ENCODE assay signal across 14 cellular contexts in the genomic region with DNA sequence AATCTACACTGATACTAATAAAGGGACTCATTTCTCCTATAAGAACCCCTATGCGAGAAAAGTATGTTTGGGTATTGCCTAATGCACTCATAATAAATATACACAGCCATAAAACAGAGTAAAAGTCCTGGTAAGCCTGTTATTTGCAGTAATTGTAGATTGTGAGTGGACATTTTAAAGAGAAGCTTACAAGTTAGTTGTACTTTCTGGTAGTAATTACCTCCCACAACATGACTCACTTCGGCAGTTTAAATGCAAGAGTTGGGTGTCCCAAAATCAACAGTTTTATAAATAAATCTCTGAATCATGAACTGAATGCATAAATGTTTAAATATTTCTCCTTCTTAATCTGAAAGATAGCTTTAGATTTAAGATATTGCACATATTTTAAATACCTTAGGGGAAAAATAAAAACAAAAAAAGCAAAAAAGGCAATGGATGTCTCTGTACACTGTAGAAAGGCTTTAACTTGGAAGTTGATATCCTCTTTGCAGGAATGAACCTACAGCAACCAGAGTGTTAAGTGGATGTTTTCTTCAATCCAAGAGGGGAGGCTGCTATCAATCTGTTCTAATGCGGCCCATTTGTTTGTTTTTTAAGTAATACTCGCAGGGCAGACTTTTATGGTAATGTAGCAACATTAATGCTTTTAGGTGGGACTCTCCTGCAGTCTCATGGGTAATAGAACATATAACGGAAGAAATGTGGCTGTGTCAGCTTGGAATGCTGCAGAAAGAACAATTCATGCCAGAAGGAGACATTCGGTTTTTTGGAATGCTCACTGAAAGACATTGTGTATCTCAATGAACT. TPM values are rescaled to one million over a fixed set of nuclear protein-coding genes. Genes with fewer than 3 reads are reported as not detected.
DNase-seq lines count a peak whose midpoint lies in the region; ATAC-seq and TF ChIP-seq lines count a peak whose summit lies in the region.
"Had no signal": no experiment of that assay in that cellular context is flagged by ENCODE, and none has a peak within 500 bp of the region (broad histone marks: within the 10 kb centered on the region; RNA-seq: fewer than 3 reads in every experiment).

No MANE protein-coding gene starts in this region.

- H2AFZ ChIP-seq in GM23338 (peak overlapping the region; percentile 48; the same call in 1 of the 2 replicates), OCI-LY7 (ENCODE audit: low read length) (no peak overlapping the region)

- no peaks in the 10 kb centered on the region for H3F3A ChIP-seq in GM23338 (replicated peaks; ENCODE audit: low read depth)

- H3K4me1 Mint-ChIP-seq in GM23338: no peaks in the 10 kb centered on the region
- H3K4me1 Mint-ChIP-seq in activated CD8-positive, alpha-beta memory T cell treated with anti-CD3 and anti-CD28 coated beads, Interleukin-2, amount 10 ng/mL, durations not matched to agents 7 days and 5 days: no peaks in the 10 kb centered on the region
- H3K4me1 Mint-ChIP-seq: activated naive CD8-positive, alpha-beta T cell treated with anti-CD3 and anti-CD28 coated beads, Interleukin-2, amount 10 ng/mL, durations not matched to agents 7 days and 5 days had no signal

- H3K36me3 ChIP-seq in GM23338 (ENCODE audit: insufficient read depth) (no peaks in the 10 kb centered on the region), right atrium auricular region (no peaks in the 10 kb centered on the region), OCI-LY7 (ENCODE audit: insufficient read depth, low read length) (no peaks in the 10 kb centered on the region), colonic mucosa (no peaks in the 10 kb centered on the region)
- H3K36me3 ChIP-seq: right lobe of liver had no signal

- H3K27ac ChIP-seq in GM23338 (ENCODE audit: low read depth) (no peak overlapping the region), right atrium auricular region (peak overlapping the region; percentile 4 to 34), OCI-LY7 (ENCODE audit: low read depth, low read length, poor library complexity, severe bottlenecking) (no peak overlapping the region), colonic mucosa (no peak overlapping the region)
- H3K27ac ChIP-seq: KMS-11, right lobe of liver had no signal

- CTCF ChIA-PET in activated CD8-positive, alpha-beta memory T cell treated with anti-CD3 and anti-CD28 coated beads, Interleukin-2, amount 10 ng/mL, durations not matched to agents 7 days and 5 days (lab: Charles Lee): no interaction called here
- CTCF ChIA-PET in OCI-LY7 (lab: Charles Lee; ENCODE audit: unreplicated experiment): no interaction called here

- POLR2A ChIA-PET in OCI-LY7 (lab: Charles Lee): no interaction called here

- no peaks in the 10 kb centered on the region for H3K79me2 ChIP-seq in GM23338 (replicated peaks; ENCODE audit: insufficient read depth)
- no peaks in the 10 kb centered on the region for H3K79me2 ChIP-seq in OCI-LY7 (ENCODE audit: insufficient read depth, low read depth, low read length)

- H3K27me3 ChIP-seq in GM23338 (ENCODE audit: insufficient read depth) (no peaks in the 10 kb centered on the region), right atrium auricular region (no peaks in the 10 kb centered on the region), colonic mucosa (no peaks in the 10 kb centered on the region)
- H3K27me3 ChIP-seq: right lobe of liver had no signal

- H3K4me3 ChIP-seq in GM23338 (no peak overlapping the region), right atrium auricular region (peak overlapping the region in 1 of 2 donors; percentile 1), OCI-LY7 (ENCODE audit: low read depth, low read length, poor library complexity, severe bottlenecking) (no peak overlapping the region), colonic mucosa (no peak overlapping the region)
- H3K4me3 ChIP-seq: right lobe of liver had no signal

- no peaks in the 10 kb centered on the region for H4K20me1 ChIP-seq in GM23338 (replicated peaks; ENCODE audit: insufficient read depth)
- no peaks in the 10 kb centered on the region for H4K20me1 ChIP-seq in OCI-LY7 (ENCODE audit: insufficient read depth, low read length)

- H3K9me2 ChIP-seq in GM23338 (ENCODE audit: insufficient read depth) (no peaks in the 10 kb centered on the region), OCI-LY7 (ENCODE audit: insufficient read depth, low read length) (no peaks in the 10 kb centered on the region)

- no peak overlapping the region for H3K4me3 Mint-ChIP-seq in GM23338
- H3K4me3 Mint-ChIP-seq in activated CD8-positive, alpha-beta memory T cell treated with anti-CD3 and anti-CD28 coated beads, Interleukin-2, amount 10 ng/mL, durations not matched to agents 7 days and 5 days: no peak overlapping the region
- H3K4me3 Mint-ChIP-seq: activated naive CD8-positive, alpha-beta T cell treated with anti-CD3 and anti-CD28 coated beads, Interleukin-2, amount 10 ng/mL, durations not matched to agents 7 days and 5 days had no signal

- H3K27me3 Mint-ChIP-seq in GM23338 (ENCODE audit: insufficient read depth, low read depth, poor library complexity): no peaks in the 10 kb centered on the region
- H3K27me3 Mint-ChIP-seq in activated CD8-positive, alpha-beta memory T cell treated with anti-CD3 and anti-CD28 coated beads, Interleukin-2, amount 10 ng/mL, durations not matched to agents 7 days and 5 days: peaks cover 9% of the 10 kb centered on the region

- H3K9me3 Mint-ChIP-seq in GM23338: no peaks in the 10 kb centered on the region; the same call in 2 of the 3 replicates
- H3K9me3 Mint-ChIP-seq in activated CD8-positive, alpha-beta memory T cell treated with anti-CD3 and anti-CD28 coated beads, Interleukin-2, amount 10 ng/mL, durations not matched to agents 7 days and 5 days (ENCODE audit: low read depth): no peaks in the 10 kb centered on the region

- ATAC-seq in GM23338: no peak
- ATAC-seq in activated CD8-positive, alpha-beta memory T cell treated with anti-CD3 and anti-CD28 coated beads, Interleukin-2, amount 10 ng/mL, durations not matched to agents 7 days and 5 days: no peak
- ATAC-seq: right lobe of liver had no signal

- DNase-seq in GM23338 (ENCODE audit: low spot score): no peak
- DNase-seq in amniotic stem cell (lab: John Stamatoyannopoulos, UW): peak; percentile 49
- DNase-seq in right atrium auricular region (ENCODE audit: low spot score): no peak
- peak; percentile 77 for DNase-seq in stromal cell of bone marrow (ENCODE audit: low read depth)
- DNase-seq in activated CD8-positive, alpha-beta memory T cell treated with anti-CD3 and anti-CD28 coated beads, Interleukin-2, amount 10 ng/mL, durations not matched to agents 7 days and 5 days: no peak
- no peak for DNase-seq in OCI-LY7 (ENCODE audit: low spot score)
- DNase-seq in SHP77 (lab: John Stamatoyannopoulos, UW): no peak
- DNase-seq in colonic mucosa: no peak
- DNase-seq: activated CD4-positive, alpha-beta T cell treated with anti-CD3 and anti-CD28 coated beads, Interleukin-2, amount 50 U/mL, for 48 hours; activated naive CD8-positive, alpha-beta T cell treated with anti-CD3 and anti-CD28 coated beads, Interleukin-2, amount 10 ng/mL, durations not matched to agents 7 days and 5 days; DMS153; NCI-H526 treated with DMSO at 0.1 percent for 48 hours; right lobe of liver had no signal

- intact Hi-C loops in OCI-LY7 (cut with micrococcal nuclease; ENCODE audit: unreplicated experiment): no loop called here
- intact Hi-C loops in colonic mucosa (cut with DNase I): no loop called here

- BruUV-seq in OCI-LY7 (replicated peaks; lab: Mats Ljungman, UMichigan): no TSS peak

- H3K4me1 ChIP-seq in GM23338 (ENCODE audit: insufficient read depth) (no peaks in the 10 kb centered on the region), right atrium auricular region (peaks cover 0 to 23% of the 10 kb centered on the region in 2 donors), OCI-LY7 (ENCODE audit: insufficient read depth, low read length, poor library complexity, severe bottlenecking) (no peaks in the 10 kb centered on the region), colonic mucosa (no peaks in the 10 kb centered on the region)
- H3K4me1 ChIP-seq: right lobe of liver had no signal

- TF ChIP-seq CTCF in GM23338 (conservative IDR thresholded peaks at IDR 0.05; ENCODE audit: low read depth in 2 of 2): no peak
- TF ChIP-seq CTCF in right atrium auricular region (IDR thresholded peaks at IDR 0.05): no peak
- no peak for TF ChIP-seq CTCF in OCI-LY7 (conservative IDR thresholded peaks at IDR 0.05; ENCODE audit: low read length)
- TF ChIP-seq CTCF in colonic mucosa (IDR thresholded peaks at IDR 0.05): no peak

- no peak overlapping the region for H3K4me2 ChIP-seq in GM23338
- H3K4me2 ChIP-seq in OCI-LY7 (ENCODE audit: low read length): no peak overlapping the region
- H3K4me2 ChIP-seq: KMS-11 had no signal

- H3K9me3 ChIP-seq in right atrium auricular region (no peaks in the 10 kb centered on the region), OCI-LY7 (ENCODE audit: low read length) (no peaks in the 10 kb centered on the region), colonic mucosa (no peaks in the 10 kb centered on the region)
- H3K9me3 ChIP-seq: right lobe of liver had no signal

- H3K9ac ChIP-seq in colonic mucosa (ENCODE audit: low read depth in 2 of 2, low read length in 2 of 2): no peak overlapping the region
- H3K9ac ChIP-seq: KMS-11 had no signal

- no peaks in the 10 kb centered on the region for H3K36me3 Mint-ChIP-seq in GM23338 (ENCODE audit: low read depth)
- no peaks in the 10 kb centered on the region for H3K36me3 Mint-ChIP-seq in activated CD8-positive, alpha-beta memory T cell treated with anti-CD3 and anti-CD28 coated beads, Interleukin-2, amount 10 ng/mL, durations not matched to agents 7 days and 5 days
- H3K36me3 Mint-ChIP-seq: activated naive CD8-positive, alpha-beta T cell treated with anti-CD3 and anti-CD28 coated beads, Interleukin-2, amount 10 ng/mL, durations not matched to agents 7 days and 5 days had no signal

- no peak overlapping the region for H3K27ac Mint-ChIP-seq in GM23338
- no peak overlapping the region for H3K27ac Mint-ChIP-seq in activated CD8-positive, alpha-beta memory T cell treated with anti-CD3 and anti-CD28 coated beads, Interleukin-2, amount 10 ng/mL, durations not matched to agents 7 days and 5 days
- H3K27ac Mint-ChIP-seq: activated naive CD8-positive, alpha-beta T cell treated with anti-CD3 and anti-CD28 coated beads, Interleukin-2, amount 10 ng/mL, durations not matched to agents 7 days and 5 days had no signal

TF ChIP-seq in GM23338, 12 proteins besides CTCF, POLR2A, EP300 and RAD21 (continues in another document):
- TF ChIP-seq ZNF114 (CRISPR knock-in tag; IDR thresholded peaks at IDR 0.05): no peak

RNA-seq across cellular contexts. Expression of a gene that starts 57.3 kb away (rescaled TPM):
- 0.45 TPM in 1 of 2 replicates, not detected in the other for total RNA-seq in GM23338 (2014; rRNA removed; shearing (Covaris generic))
- polyA plus RNA-seq in GM23338 (2016; fragmentation: Nextera tagmentation; extraction: Ambion mirVana): 0.16 and 0.42 TPM in 2 replicates
- total RNA-seq in right atrium auricular region (10 to 100 TPM; 52.9 to 60.8 TPM), OCI-LY7 (2022) (41.9 and 47.7 TPM in 2 replicates), colonic mucosa (10 to 100 TPM in 1 of 2 donors, 1 to 10 TPM in 1; 6.1 to 32.3 TPM)
- 10 to 100 TPM; 48.9 to 57.0 TPM for total RNA-seq in activated CD8-positive, alpha-beta memory T cell treated with anti-CD3 and anti-CD28 coated beads, Interleukin-2, amount 10 ng/mL, durations not matched to agents 7 days and 5 days
- total RNA-seq in OCI-LY7 (2014; rRNA removed; shearing (Covaris generic)): 27.6 and 33.2 TPM in 2 replicates

Comparison
In these comparisons a context has a peak if more than half of its experiments do, and no peak if none do; other contexts are left out.
1. DNase-seq: peak in amniotic stem cell (single experiment) and stromal cell of bone marrow (single experiment); none in GM23338 (single experiment), right atrium auricular region (single experiment), activated CD8-positive, alpha-beta memory T cell treated with anti-CD3 and anti-CD28 coated beads, Interleukin-2, amount 10 ng/mL, durations not matched to agents 7 days and 5 days (single experiment), OCI-LY7 (single experiment), SHP77 (0 of 2) and colonic mucosa (single experiment).
2. H3K27ac ChIP-seq: peak in right atrium auricular region (2 of 2); none in GM23338 (single experiment), OCI-LY7 (single experiment) and colonic mucosa (single experiment).